In the genomic region with DNA sequence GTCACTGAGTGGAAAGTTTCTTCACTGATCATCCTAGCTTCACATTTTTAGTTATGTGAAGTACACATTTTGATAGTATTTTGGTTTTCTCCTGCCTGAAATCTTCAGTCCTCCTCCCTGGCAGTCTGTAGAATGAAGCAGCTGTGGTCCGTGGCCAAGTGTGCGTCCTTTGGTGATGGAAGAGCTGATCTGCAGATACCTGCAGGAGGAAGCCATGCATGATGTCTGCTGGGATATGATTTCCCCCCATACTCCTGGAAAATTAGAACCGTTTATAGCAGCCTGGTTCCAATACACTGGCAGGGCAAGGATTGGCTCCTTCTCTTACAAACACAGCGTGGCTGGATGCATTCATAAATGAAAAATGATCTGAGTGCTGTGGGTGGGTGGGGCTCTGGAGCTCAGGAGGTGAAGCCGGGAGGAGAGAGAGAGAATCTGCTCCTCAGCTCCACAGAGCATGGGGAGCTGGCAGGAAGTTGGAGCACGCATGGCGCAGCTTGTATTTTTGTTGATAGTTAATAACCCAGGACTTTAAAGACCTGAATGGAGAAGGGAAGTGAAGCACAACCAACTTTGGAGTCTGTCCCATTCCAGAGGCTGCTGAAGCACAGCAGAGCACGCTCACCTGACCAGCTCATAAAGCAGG, we compare ENCODE assay signal across 13 cellular contexts.
DNase-seq lines count a peak whose midpoint lies in the region; ATAC-seq and TF ChIP-seq lines count a peak whose summit lies in the region.
"Had no signal": no experiment of that assay in that cellular context is flagged by ENCODE, and none has a peak within 500 bp of the region (broad histone marks: within the 10 kb centered on the region; RNA-seq: fewer than 3 reads in every experiment).

No MANE protein-coding gene starts in this region.

- no peak overlapping the region for H3K4me3 ChIP-seq in Caco-2 (ENCODE audit: low read depth, low read length)
- peak overlapping the region; percentile 1 for H3K4me3 ChIP-seq in epithelial cell of proximal tubule (ENCODE audit: low read depth, low read length)
- H3K4me3 ChIP-seq in neuronal stem cell (ENCODE audit: low read length in 2 of 2) = no peak overlapping the region

- BruUV-seq in Caco-2 (replicated peaks; lab: Mats Ljungman, UMichigan) = no TSS peak

- no peaks in the 10 kb centered on the region for H3K36me3 Mint-ChIP-seq in Caco-2 (ENCODE audit: insufficient read depth, unreplicated experiment)

- CTCF ChIA-PET in Caco-2 (lab: Charles Lee) = no interaction called here

- H3K4me1 Mint-ChIP-seq in Caco-2 (ENCODE audit: low read depth, unreplicated experiment) = no peaks in the 10 kb centered on the region

- H3K4ac ChIP-seq in neuronal stem cell (ENCODE audit: low read length) = no peak overlapping the region

- H3K9me3 Mint-ChIP-seq in Caco-2 (ENCODE audit: unreplicated experiment) = no peaks in the 10 kb centered on the region

- no peak overlapping the region for H2BK12ac ChIP-seq in neuronal stem cell (ENCODE audit: low read length)

- no peak overlapping the region for H3K27ac ChIP-seq in neuronal stem cell (replicated peaks; ENCODE audit: low read length)

- WGBS in neuronal stem cell (ENCODE audit: extremely low coverage in 2 of 2, insufficient read length in 2 of 2, insufficient replicate concordance in 1 of 2), 2 donors = no CpG with 5 or more reads among the region's 8 CpGs

- H2BK120ac ChIP-seq in neuronal stem cell (ENCODE audit: low read depth, low read length) = no peak overlapping the region

- H2AFZ ChIP-seq in neuronal stem cell (ENCODE audit: low read length) = peak overlapping the region; percentile 51

- POLR2A ChIA-PET in Caco-2 (lab: Charles Lee) = no interaction called here

- H2BK15ac ChIP-seq in neuronal stem cell (ENCODE audit: low read length) = no peak overlapping the region

- H3K4me3 Mint-ChIP-seq in Caco-2 (ENCODE audit: unreplicated experiment) = peak overlapping the region; percentile 10
- H3K4me3 Mint-ChIP-seq: dendritic cell treated with granulocyte-macrophage colony-stimulating factor and Interleukin-4, amounts not matched to agents 40 ng/mL and 50 ng/mL, for 4 days had no signal

- peaks cover 3% of the 10 kb centered on the region for H3K27me3 Mint-ChIP-seq in Caco-2 (ENCODE audit: insufficient read depth, unreplicated experiment)
- H3K27me3 Mint-ChIP-seq: dendritic cell treated with granulocyte-macrophage colony-stimulating factor and Interleukin-4, amounts not matched to agents 40 ng/mL and 50 ng/mL, for 4 days had no signal

- TF ChIP-seq CTCF in Caco-2 (IDR thresholded peaks at IDR 0.05; ENCODE audit: insufficient read depth in 1 of 2, low read depth in 1 of 2, low read length in 1 of 2, severe bottlenecking in 1 of 2, unreplicated experiment in 1 of 2) = no peak
- no peak for TF ChIP-seq CTCF in epithelial cell of proximal tubule (conservative IDR thresholded peaks at IDR 0.05; ENCODE audit: low read depth, low read length)

- H3K4me1 ChIP-seq in Caco-2 (no peaks in the 10 kb centered on the region), neuronal stem cell (ENCODE audit: control insufficient read depth in 2 of 2, insufficient read depth in 1 of 2, low read depth in 1 of 2, low read length in 2 of 2) (peaks cover 3% of the 10 kb centered on the region in 2 donors)

- DNase-seq in Caco-2 = no peak
- DNase-seq in NCI-H226 = peak; percentile 31
- DNase-seq in epithelial cell of proximal tubule (ENCODE audit: low read depth) = no peak
- no peak for DNase-seq in neuronal stem cell (ENCODE audit: low spot score)
- no peak for DNase-seq in activated CD8-positive, alpha-beta memory T cell treated with anti-CD3 and anti-CD28 coated beads, Interleukin-2, amount 50 U/mL, for 4 hours
- DNase-seq in COLO668 (lab: John Stamatoyannopoulos, UW; ENCODE audit: unreplicated experiment) = no peak
- no peak for DNase-seq in stimulated activated CD4-positive, alpha-beta T cell treated with anti-CD3 and anti-CD28 coated beads, Interleukin-2, amount 100 ng/mL, for 48 hours
- DNase-seq: AML-193; OCI-M1; stimulated activated CD4-positive, alpha-beta T cell treated with anti-CD3 and anti-CD28 coated beads, Interleukin-1b, Interleukin-23, amount 100 ng/mL, for 48 hours had no signal

- H3K14ac ChIP-seq in neuronal stem cell (ENCODE audit: low read length) = no peak overlapping the region

- no peaks in the 10 kb centered on the region for H3K36me3 ChIP-seq in Caco-2 (ENCODE audit: control insufficient read depth, insufficient read depth, low read length)
- no peaks in the 10 kb centered on the region for H3K36me3 ChIP-seq in neuronal stem cell (replicated peaks in 1 of 2; ENCODE audit: control insufficient read depth in 2 of 2, insufficient read depth in 2 of 2, low read length in 2 of 2)

- no peak overlapping the region for H2AK5ac ChIP-seq in neuronal stem cell (ENCODE audit: low read depth, low read length)

- H3K27me3 ChIP-seq in Caco-2 (replicated peaks; ENCODE audit: control insufficient read depth, insufficient read depth, low read length) (no peaks in the 10 kb centered on the region), neuronal stem cell (ENCODE audit: control insufficient read depth in 3 of 3, insufficient read depth in 3 of 3, low read depth in 1 of 3, low read length in 3 of 3) (no peaks in the 10 kb centered on the region)

- H4K91ac ChIP-seq in neuronal stem cell (ENCODE audit: low read depth, low read length, poor library complexity) = no peak overlapping the region

- H3K18ac ChIP-seq in neuronal stem cell (ENCODE audit: low read length) = peak overlapping the region; percentile 5

- no peak overlapping the region for H4K8ac ChIP-seq in neuronal stem cell (ENCODE audit: low read depth, low read length)

- H3K4me2 ChIP-seq in neuronal stem cell (ENCODE audit: insufficient read depth, low read length, poor library complexity, severe bottlenecking) = no peak overlapping the region

- intact Hi-C loops in Caco-2 (cut with micrococcal nuclease; ENCODE audit: unreplicated experiment) = no loop called here

- H3K27ac Mint-ChIP-seq in Caco-2 (ENCODE audit: unreplicated experiment) = no peak overlapping the region
- H3K27ac Mint-ChIP-seq: dendritic cell treated with granulocyte-macrophage colony-stimulating factor and Interleukin-4, amounts not matched to agents 40 ng/mL and 50 ng/mL, for 4 days had no signal

- H3K9me3 ChIP-seq in Caco-2 (no peaks in the 10 kb centered on the region), neuronal stem cell (replicated peaks in 1 of 2; ENCODE audit: control insufficient read depth in 2 of 2, insufficient read depth in 1 of 2, low read depth in 1 of 2, low read length in 2 of 2) (no peaks in the 10 kb centered on the region)

- H3K9ac ChIP-seq in neuronal stem cell (ENCODE audit: low read depth, low read length, poor library complexity) = no peak overlapping the region

- ATAC-seq in GM21447 (IDR thresholded peaks at IDR 0.05; ENCODE audit: unreplicated experiment) = no peak
- ATAC-seq: HCT116 had no signal

- no peaks in the 10 kb centered on the region for H3K79me1 ChIP-seq in neuronal stem cell (ENCODE audit: low read depth, low read length)

- no peak overlapping the region for H3K23ac ChIP-seq in neuronal stem cell (ENCODE audit: low read depth, low read length, poor library complexity)

- H2BK5ac ChIP-seq in neuronal stem cell (ENCODE audit: low read length) = no peak overlapping the region
